5 cellular contexts compared by ENCODE assay signal in genomic region chr15:32394745-32395144, GRCh38. TPM values are rescaled to one million over a fixed set of nuclear protein-coding genes. Genes with fewer than 3 reads are reported as not detected.
"Had no signal": no experiment of that assay in that cellular context is flagged by ENCODE, and none has a peak within 500 bp of the region (broad histone marks: within the 10 kb centered on the region; RNA-seq: fewer than 3 reads in every experiment).

No MANE protein-coding gene starts in this region.

RNA-seq across cellular contexts. Expression of gene GOLGA8K, which starts 8.3 kb away (rescaled TPM):
- total RNA-seq: right atrium auricular region, skeletal muscle tissue, smooth muscle cell had no signal
- polyA plus RNA-seq: naive thymus-derived CD4-positive, alpha-beta T cell; naive thymus-derived CD8-positive, alpha-beta T cell; smooth muscle cell had no signal
